1 cellular context compared by ENCODE assay signal in genomic region chr7:105261689-105262088, GRCh38.
TF ChIP-seq lines count a peak whose summit lies in the region.

No MANE protein-coding gene starts in this region.

TF ChIP-seq in WTC11, 78 proteins besides CTCF, POLR2A, EP300 and RAD21 (continued from another document):
- TF ChIP-seq ZNF281 (CRISPR knock-in tag; IDR thresholded peaks at IDR 0.05) (no peak), ZNF138 (CRISPR knock-in tag; conservative IDR thresholded peaks at IDR 0.05) (no peak)
